In the genomic region with DNA sequence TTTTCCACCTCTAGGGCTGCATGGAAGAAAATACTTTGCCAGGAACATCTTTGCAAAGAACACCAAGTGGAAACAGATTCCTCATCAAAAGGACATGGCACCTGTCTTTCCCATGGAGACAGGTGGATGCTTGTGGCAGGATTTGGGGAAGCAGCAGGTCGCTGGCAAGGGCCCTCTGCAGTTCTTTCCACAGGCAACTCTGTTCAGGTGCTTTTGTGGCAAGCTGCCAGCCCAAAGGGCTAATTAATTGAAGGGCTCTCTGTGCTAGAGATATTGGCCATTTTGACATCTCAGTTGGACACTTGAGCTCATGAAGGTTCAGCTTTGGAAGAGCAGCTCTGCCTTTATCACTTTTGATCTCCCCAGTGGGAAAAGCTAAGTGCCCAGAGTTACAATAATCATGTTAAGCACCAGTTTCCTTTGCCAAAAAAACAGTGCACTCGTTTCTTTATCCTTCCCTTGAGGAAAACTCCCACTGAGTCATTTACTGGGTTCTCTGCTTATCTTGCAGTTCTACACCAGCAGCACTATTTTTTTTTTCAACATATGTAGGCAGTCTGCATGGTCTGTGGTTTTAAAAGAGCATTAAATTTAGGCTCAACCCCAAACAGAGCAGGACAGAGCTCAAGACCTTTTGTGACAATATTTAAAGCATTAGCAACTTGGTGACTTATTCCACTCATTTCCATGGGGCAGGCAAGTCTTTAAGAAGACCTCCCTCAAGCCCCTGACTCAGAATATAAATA, we compare ENCODE assay signal across 11 cellular contexts.
A peak's percentile ranks its signal among the peaks of the same experiment; 100 is the strongest.
DNase-seq lines count a peak whose midpoint lies in the region; ATAC-seq, FAIRE-seq and TF ChIP-seq lines count a peak whose summit lies in the region.
"Had no signal": no experiment of that assay in that cellular context is flagged by ENCODE, and none has a peak within 500 bp of the region (broad histone marks: within the 10 kb centered on the region; RNA-seq: fewer than 3 reads in every experiment).

No MANE protein-coding gene starts in this region.

- DNase-seq in G401 (ENCODE audit: low spot score) (peak; percentile 99), NCI-H187 treated with DMSO at 0.1 percent for 48 hours (lab: John Stamatoyannopoulos, UW) (peak; percentile 99), NCI-H774 (lab: John Stamatoyannopoulos, UW) (peak; percentile 52), erythroblast (lab: John Stamatoyannopoulos, UW) (peak; percentile 66 to 68), NOMO-1 (lab: John Stamatoyannopoulos, UW; ENCODE audit: unreplicated experiment in 2 of 2) (no peak), frontal cortex (ENCODE audit: low spot score in 2 of 2) (no peak)
- DNase-seq: activated CD8-positive, alpha-beta memory T cell treated with anti-CD3 and anti-CD28 coated beads, Interleukin-2, amount 50 U/mL, for 48 hours; adrenal gland; gastrocnemius medialis had no signal

- ATAC-seq in HG02798 (IDR thresholded peaks at IDR 0.05; ENCODE audit: poor library complexity, unreplicated experiment) = no peak
- no peak for ATAC-seq in HG03460 (IDR thresholded peaks at IDR 0.05; ENCODE audit: unreplicated experiment)
- ATAC-seq: gastrocnemius medialis had no signal

- no peak for TF ChIP-seq POLR2A in erythroblast (IDR thresholded peaks at IDR 0.05; ENCODE audit: low read length)

- no peak for FAIRE-seq in frontal cortex (lab: Jason Lieb, UNC)

- in situ Hi-C loops in G401 (cut with HindIII; ENCODE audit: low sequenced_read_pairs) = no loop called here

Comparison
In these comparisons a context has a peak if more than half of its experiments do, and no peak if none do; other contexts are left out.
1. DNase-seq: peak in G401 (single experiment), NCI-H187 treated with DMSO at 0.1 percent for 48 hours (single experiment), NCI-H774 (single experiment) and erythroblast (2 of 2); none in NOMO-1 (0 of 2) and frontal cortex (0 of 2).